ENCODE assay signal across 9 cellular contexts in genomic region chr11:76232026-76232665, GRCh38. TPM values are rescaled to one million over a fixed set of nuclear protein-coding genes. Genes with fewer than 3 reads are reported as not detected.
A peak's percentile ranks its signal among the peaks of the same experiment; 100 is the strongest.
DNase-seq lines count a peak whose midpoint lies in the region; ATAC-seq lines count a peak whose summit lies in the region.
"Had no signal": no experiment of that assay in that cellular context is flagged by ENCODE, and none has a peak within 500 bp of the region (broad histone marks: within the 10 kb centered on the region; RNA-seq: fewer than 3 reads in every experiment).

No MANE protein-coding gene starts in this region.

- H3K27ac Mint-ChIP-seq in activated CD4-positive, alpha-beta T cell treated with anti-CD3 and anti-CD28 coated beads for 36 hours, result peak overlapping the region; percentile 34
- H3K27ac Mint-ChIP-seq in activated naive CD4-positive, alpha-beta T cell treated with anti-CD3 and anti-CD28 coated beads, Interleukin-2, amount 50 U/mL, for 72 hours, result peak overlapping the region in 1 of 2 donors; percentile 66
- H3K27ac Mint-ChIP-seq in stimulated activated effector memory CD8-positive, alpha-beta T cell treated with anti-CD3 and anti-CD28 coated beads, Interleukin-12 subunit alpha, Interleukin-12 subunit beta, amount 100 ng/mL, for 72 hours, result peak overlapping the region; percentile 30

- peaks cover 3% of the 10 kb centered on the region for H3K27me3 Mint-ChIP-seq in activated CD4-positive, alpha-beta T cell treated with anti-CD3 and anti-CD28 coated beads for 36 hours

- H3K4me1 Mint-ChIP-seq in activated CD4-positive, alpha-beta T cell treated with anti-CD3 and anti-CD28 coated beads for 36 hours, result peaks cover 49% of the 10 kb centered on the region
- H3K4me1 Mint-ChIP-seq in stimulated activated effector memory CD8-positive, alpha-beta T cell treated with anti-CD3 and anti-CD28 coated beads, Interleukin-12 subunit alpha, Interleukin-12 subunit beta, amount 100 ng/mL, for 72 hours, result peaks cover 46% of the 10 kb centered on the region

- no peaks in the 10 kb centered on the region for H3K9me3 Mint-ChIP-seq in activated CD4-positive, alpha-beta T cell treated with anti-CD3 and anti-CD28 coated beads for 36 hours (ENCODE audit: low read depth)
- H3K9me3 Mint-ChIP-seq in activated naive CD4-positive, alpha-beta T cell treated with anti-CD3 and anti-CD28 coated beads, Interleukin-2, amount 50 U/mL, for 72 hours, result no peaks in the 10 kb centered on the region
- no peaks in the 10 kb centered on the region for H3K9me3 Mint-ChIP-seq in stimulated activated effector memory CD8-positive, alpha-beta T cell treated with anti-CD3 and anti-CD28 coated beads, Interleukin-12 subunit alpha, Interleukin-12 subunit beta, amount 100 ng/mL, for 72 hours

- H3K4me3 Mint-ChIP-seq in activated CD4-positive, alpha-beta T cell treated with anti-CD3 and anti-CD28 coated beads for 36 hours, result no peak overlapping the region
- peak overlapping the region; percentile 32 for H3K4me3 Mint-ChIP-seq in stimulated activated effector memory CD8-positive, alpha-beta T cell treated with anti-CD3 and anti-CD28 coated beads, Interleukin-12 subunit alpha, Interleukin-12 subunit beta, amount 100 ng/mL, for 72 hours

- peaks cover 6% of the 10 kb centered on the region for H3K36me3 Mint-ChIP-seq in activated CD4-positive, alpha-beta T cell treated with anti-CD3 and anti-CD28 coated beads for 36 hours (ENCODE audit: low read depth)
- no peaks in the 10 kb centered on the region for H3K36me3 Mint-ChIP-seq in activated naive CD4-positive, alpha-beta T cell treated with anti-CD3 and anti-CD28 coated beads, Interleukin-2, amount 50 U/mL, for 72 hours
- H3K36me3 Mint-ChIP-seq in stimulated activated effector memory CD8-positive, alpha-beta T cell treated with anti-CD3 and anti-CD28 coated beads, Interleukin-12 subunit alpha, Interleukin-12 subunit beta, amount 100 ng/mL, for 72 hours, result peaks cover 35% of the 10 kb centered on the region

- CTCF ChIA-PET in activated CD4-positive, alpha-beta T cell treated with anti-CD3 and anti-CD28 coated beads for 36 hours (lab: Charles Lee), result interaction anchor here (1.9 kb wide), 1 partner anchor 24 kb away, joined by 12 read pairs; no protein-coding TSS in a partner anchor

- intact Hi-C loops in activated CD4-positive, alpha-beta T cell treated with anti-CD3 and anti-CD28 coated beads for 36 hours (cut with DNase I, micrococcal nuclease), result no loop called here

- DNase-seq in activated CD4-positive, alpha-beta T cell treated with anti-CD3 and anti-CD28 coated beads for 36 hours, result peak; percentile 61
- no peak for DNase-seq in activated CD4-positive, alpha-beta T cell treated with anti-CD3 and anti-CD28 coated beads, Interleukin-2, amount 50 U/mL, for 4 hours
- peak; percentile 19 for DNase-seq in T follicular helper cell (ENCODE audit: low read depth)
- peak; percentile 24 to 74 for DNase-seq in activated naive CD4-positive, alpha-beta T cell treated with anti-CD3 and anti-CD28 coated beads, Interleukin-2, amount 50 U/mL, for 72 hours (ENCODE audit: low spot score in 2 of 2)
- no peak for DNase-seq in stimulated activated effector memory CD8-positive, alpha-beta T cell treated with anti-CD3 and anti-CD28 coated beads, Interleukin-12 subunit alpha, Interleukin-12 subunit beta, amount 100 ng/mL, for 72 hours (ENCODE audit: low spot score in 2 of 2)
- DNase-seq in NCI-H226, result no peak
- DNase-seq: NCI-H2029 had no signal

- ATAC-seq in activated CD4-positive, alpha-beta T cell treated with anti-CD3 and anti-CD28 coated beads for 36 hours, result peak; percentile 8
- peak; percentile 27 to 47 for ATAC-seq in activated naive CD4-positive, alpha-beta T cell treated with anti-CD3 and anti-CD28 coated beads, Interleukin-2, amount 50 U/mL, for 72 hours
- ATAC-seq in stimulated activated effector memory CD8-positive, alpha-beta T cell treated with anti-CD3 and anti-CD28 coated beads, Interleukin-12 subunit alpha, Interleukin-12 subunit beta, amount 100 ng/mL, for 72 hours, result no peak
- no peak for ATAC-seq in HG03280 (IDR thresholded peaks at IDR 0.05; ENCODE audit: unreplicated experiment)
- no peak for ATAC-seq in GM19455 (IDR thresholded peaks at IDR 0.05; ENCODE audit: unreplicated experiment)

- POLR2A ChIA-PET in activated CD4-positive, alpha-beta T cell treated with anti-CD3 and anti-CD28 coated beads for 36 hours (lab: Charles Lee), result no interaction called here

RNA-seq across cellular contexts. Expression of gene WNT11, which starts 25.8 kb away (rescaled TPM):
- total RNA-seq in activated CD4-positive, alpha-beta T cell treated with anti-CD3 and anti-CD28 coated beads for 36 hours, result not detected
- total RNA-seq in activated naive CD4-positive, alpha-beta T cell treated with anti-CD3 and anti-CD28 coated beads, Interleukin-2, amount 50 U/mL, for 72 hours, result 1 to 10 TPM in 1 of 2 donors, under 1 TPM in 1; 0.71 to 1.5 TPM

Comparison
In these comparisons a context has a peak if more than half of its experiments do, and no peak if none do; other contexts are left out.
1. DNase-seq: peak in activated CD4-positive, alpha-beta T cell treated with anti-CD3 and anti-CD28 coated beads for 36 hours (single experiment), T follicular helper cell (single experiment) and activated naive CD4-positive, alpha-beta T cell treated with anti-CD3 and anti-CD28 coated beads, Interleukin-2, amount 50 U/mL, for 72 hours (2 of 2); none in activated CD4-positive, alpha-beta T cell treated with anti-CD3 and anti-CD28 coated beads, Interleukin-2, amount 50 U/mL, for 4 hours (0 of 2), stimulated activated effector memory CD8-positive, alpha-beta T cell treated with anti-CD3 and anti-CD28 coated beads, Interleukin-12 subunit alpha, Interleukin-12 subunit beta, amount 100 ng/mL, for 72 hours (0 of 2) and NCI-H226 (single experiment).
2. ATAC-seq: peak in activated CD4-positive, alpha-beta T cell treated with anti-CD3 and anti-CD28 coated beads for 36 hours (single experiment) and activated naive CD4-positive, alpha-beta T cell treated with anti-CD3 and anti-CD28 coated beads, Interleukin-2, amount 50 U/mL, for 72 hours (2 of 2); none in stimulated activated effector memory CD8-positive, alpha-beta T cell treated with anti-CD3 and anti-CD28 coated beads, Interleukin-12 subunit alpha, Interleukin-12 subunit beta, amount 100 ng/mL, for 72 hours (single experiment), HG03280 (single experiment) and GM19455 (single experiment).